ENCODE assay signal across 1 cellular context in genomic region chr3:42880183-42880582, GRCh38.
TF ChIP-seq lines count a peak whose summit lies in the region.

No MANE protein-coding gene starts in this region.

TF ChIP-seq in GM12878, 131 proteins besides CTCF, POLR2A, EP300 and RAD21:
- TF ChIP-seq CUX1 (IDR thresholded peaks at IDR 0.05; ENCODE audit: insufficient replicate concordance, low read depth, low read length) (no peak), POLR2AphosphoS2 (IDR thresholded peaks at IDR 0.05; ENCODE audit: low read depth, low read length) (no peak), PRDM15 (CRISPR knock-in tag; IDR thresholded peaks at IDR 0.05) (no peak), ELK1 (IDR thresholded peaks at IDR 0.05; ENCODE audit: low read depth, low read length) (no peak)
